In genomic region chr1:161290779-161291178, GRCh38 we compare ENCODE assay signal across 2 cellular contexts.
A peak's percentile ranks its signal among the peaks of the same experiment; 100 is the strongest.
TF ChIP-seq lines count a peak whose summit lies in the region.

No MANE protein-coding gene starts in this region.

TF ChIP-seq in HEK293, 187 proteins besides CTCF, POLR2A, EP300 and RAD21:
- no peak for TF ChIP-seq ZNF704 (tag by site-specific recombination; IDR thresholded peaks at IDR 0.05)
- peak; percentile 91 for TF ChIP-seq ZNF513 (tag by site-specific recombination; IDR thresholded peaks at IDR 0.05)
TF ChIP-seq in HEK293: peak in this region for 1.

TF ChIP-seq in GM12878, 131 proteins besides CTCF, POLR2A, EP300 and RAD21:
- TF ChIP-seq CHD2 (IDR thresholded peaks at IDR 0.05; ENCODE audit: borderline replicate concordance, low read depth, low read length), result no peak
- TF ChIP-seq ZNF207 (IDR thresholded peaks at IDR 0.05; ENCODE audit: borderline replicate concordance), result no peak
- no peak for TF ChIP-seq RAD51 (IDR thresholded peaks at IDR 0.05)
- no peak for TF ChIP-seq NR2C2 (IDR thresholded peaks at IDR 0.05; ENCODE audit: borderline replicate concordance, control insufficient read depth, insufficient read length, low read depth)
- TF ChIP-seq IKZF2 (IDR thresholded peaks at IDR 0.05), result no peak
- no peak for TF ChIP-seq JUNB (IDR thresholded peaks at IDR 0.05)
- TF ChIP-seq ELK1 (IDR thresholded peaks at IDR 0.05; ENCODE audit: low read depth, low read length), result no peak
